Comparison of ENCODE assay signal across 15 cellular contexts in the genomic region with DNA sequence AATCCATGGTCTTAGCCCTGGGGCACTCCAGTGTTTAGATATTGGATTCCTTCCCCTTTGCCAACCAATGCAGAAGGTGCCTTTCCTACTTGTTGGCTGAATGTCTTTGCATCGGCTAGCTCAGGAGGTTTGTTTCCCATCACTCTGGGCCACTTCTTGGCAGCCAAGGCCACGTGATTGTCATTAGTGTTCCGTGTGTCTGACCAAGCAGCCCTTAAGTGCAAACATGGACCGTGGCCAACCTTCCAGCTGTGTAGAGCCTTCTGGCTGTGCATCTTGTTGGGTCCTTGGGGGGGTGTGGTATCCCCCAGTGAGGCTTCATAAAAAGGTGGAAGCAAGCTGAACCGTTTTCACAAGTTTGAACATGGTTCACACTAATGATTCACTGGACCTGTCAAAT.
A peak's percentile ranks its signal among the peaks of the same experiment; 100 is the strongest.
DNase-seq lines count a peak whose midpoint lies in the region; ATAC-seq and TF ChIP-seq lines count a peak whose summit lies in the region.
"Had no signal": no experiment of that assay in that cellular context is flagged by ENCODE, and none has a peak within 500 bp of the region (broad histone marks: within the 10 kb centered on the region; RNA-seq: fewer than 3 reads in every experiment).

No MANE protein-coding gene starts in this region.

- intact Hi-C loops in sciatic nerve (cut with DNase I) = no loop called here

- peaks cover 14% of the 10 kb centered on the region for H3K9me3 Mint-ChIP-seq in glutamatergic neuron (ENCODE audit: unreplicated experiment)
- H3K9me3 Mint-ChIP-seq in type B pancreatic cell = no peaks in the 10 kb centered on the region
- H3K9me3 Mint-ChIP-seq: activated B cell treated with CpG ODN at 0.5 μM for 24 hours; dendritic cell treated with granulocyte-macrophage colony-stimulating factor and Interleukin-4, amounts not matched to agents 40 ng/mL and 50 ng/mL, for 4 days; stimulated activated effector memory CD8-positive, alpha-beta T cell treated with anti-CD3 and anti-CD28 coated beads, Interleukin-12 subunit alpha, Interleukin-12 subunit beta, amount 100 ng/mL, for 72 hours had no signal

- H3K4me3 Mint-ChIP-seq in glutamatergic neuron (ENCODE audit: unreplicated experiment) (no peak overlapping the region), type B pancreatic cell (no peak overlapping the region)
- H3K4me3 Mint-ChIP-seq: activated B cell treated with CpG ODN at 0.5 μM for 24 hours; dendritic cell treated with granulocyte-macrophage colony-stimulating factor and Interleukin-4, amounts not matched to agents 40 ng/mL and 50 ng/mL, for 4 days; stimulated activated effector memory CD8-positive, alpha-beta T cell treated with anti-CD3 and anti-CD28 coated beads, Interleukin-12 subunit alpha, Interleukin-12 subunit beta, amount 100 ng/mL, for 72 hours had no signal

- DNase-seq in HFF-Myc (ENCODE audit: extremely low read depth, low read depth) (peak; percentile 22), NCI-H2171 (lab: John Stamatoyannopoulos, UW) (peak; percentile 57), glutamatergic neuron (no peak), sciatic nerve (ENCODE audit: low spot score) (peak; percentile 81), OCI-M2 (lab: John Stamatoyannopoulos, UW; ENCODE audit: unreplicated experiment) (no peak), type B pancreatic cell (ENCODE audit: extremely low spot score, unreplicated experiment) (no peak), NCI-H1930 (lab: John Stamatoyannopoulos, UW) (no peak)
- DNase-seq in activated naive CD4-positive, alpha-beta T cell treated with anti-CD3 and anti-CD28 coated beads, Interleukin-2, amount 50 U/mL, for 16 hours = no peak
- DNase-seq: activated B cell treated with CpG ODN at 0.5 μM for 24 hours; activated T-cell treated with anti-CD3 and anti-CD28 coated beads for 4 hours; GF-D8; stimulated activated CD4-positive, alpha-beta T cell treated with anti-CD3 and anti-CD28 coated beads, Interleukin-2, amount 100 ng/mL, for 48 hours had no signal

- H3K27ac Mint-ChIP-seq in glutamatergic neuron (ENCODE audit: unreplicated experiment) (peak overlapping the region; percentile 41), type B pancreatic cell (no peak overlapping the region)
- H3K27ac Mint-ChIP-seq: activated B cell treated with CpG ODN at 0.5 μM for 24 hours; dendritic cell treated with granulocyte-macrophage colony-stimulating factor and Interleukin-4, amounts not matched to agents 40 ng/mL and 50 ng/mL, for 4 days; stimulated activated effector memory CD8-positive, alpha-beta T cell treated with anti-CD3 and anti-CD28 coated beads, Interleukin-12 subunit alpha, Interleukin-12 subunit beta, amount 100 ng/mL, for 72 hours had no signal

- TF ChIP-seq CTCF in HFF-Myc (IDR thresholded peaks at IDR 0.05; ENCODE audit: low read depth, low read length, missing control alignments) (no peak), glutamatergic neuron (IDR thresholded peaks at IDR 0.05; ENCODE audit: partially characterized antibody, unreplicated experiment) (no peak), type B pancreatic cell (conservative IDR thresholded peaks at IDR 0.05) (no peak)

- peaks cover 4% of the 10 kb centered on the region for H3K27me3 Mint-ChIP-seq in glutamatergic neuron (ENCODE audit: unreplicated experiment)
- H3K27me3 Mint-ChIP-seq in type B pancreatic cell = no peaks in the 10 kb centered on the region

- peaks cover 37% of the 10 kb centered on the region for H3K4me1 Mint-ChIP-seq in glutamatergic neuron (ENCODE audit: low read depth, unreplicated experiment)
- H3K4me1 Mint-ChIP-seq in type B pancreatic cell (ENCODE audit: unreplicated experiment) = peaks cover 6% of the 10 kb centered on the region

- peaks cover 6% of the 10 kb centered on the region for H3K36me3 Mint-ChIP-seq in glutamatergic neuron (ENCODE audit: unreplicated experiment)
- no peaks in the 10 kb centered on the region for H3K36me3 Mint-ChIP-seq in type B pancreatic cell
- H3K36me3 Mint-ChIP-seq: stimulated activated effector memory CD8-positive, alpha-beta T cell treated with anti-CD3 and anti-CD28 coated beads, Interleukin-12 subunit alpha, Interleukin-12 subunit beta, amount 100 ng/mL, for 72 hours had no signal

- ATAC-seq in sciatic nerve = peak; percentile 75
- ATAC-seq: stimulated activated effector memory CD8-positive, alpha-beta T cell treated with anti-CD3 and anti-CD28 coated beads, Interleukin-12 subunit alpha, Interleukin-12 subunit beta, amount 100 ng/mL, for 72 hours had no signal

- H3K4me3 ChIP-seq in HFF-Myc (replicated peaks; ENCODE audit: low read depth, low read length) = no peak overlapping the region
- H3K4me3 ChIP-seq: prostate gland had no signal

Comparison
In these comparisons a context has a peak if more than half of its experiments do, and no peak if none do; other contexts are left out.
1. DNase-seq: peak in HFF-Myc (single experiment), NCI-H2171 (single experiment) and sciatic nerve (single experiment); none in glutamatergic neuron (single experiment), OCI-M2 (single experiment), type B pancreatic cell (single experiment), NCI-H1930 (0 of 2) and activated naive CD4-positive, alpha-beta T cell treated with anti-CD3 and anti-CD28 coated beads, Interleukin-2, amount 50 U/mL, for 16 hours (single experiment).